8 cellular contexts compared by ENCODE assay signal in the genomic region with DNA sequence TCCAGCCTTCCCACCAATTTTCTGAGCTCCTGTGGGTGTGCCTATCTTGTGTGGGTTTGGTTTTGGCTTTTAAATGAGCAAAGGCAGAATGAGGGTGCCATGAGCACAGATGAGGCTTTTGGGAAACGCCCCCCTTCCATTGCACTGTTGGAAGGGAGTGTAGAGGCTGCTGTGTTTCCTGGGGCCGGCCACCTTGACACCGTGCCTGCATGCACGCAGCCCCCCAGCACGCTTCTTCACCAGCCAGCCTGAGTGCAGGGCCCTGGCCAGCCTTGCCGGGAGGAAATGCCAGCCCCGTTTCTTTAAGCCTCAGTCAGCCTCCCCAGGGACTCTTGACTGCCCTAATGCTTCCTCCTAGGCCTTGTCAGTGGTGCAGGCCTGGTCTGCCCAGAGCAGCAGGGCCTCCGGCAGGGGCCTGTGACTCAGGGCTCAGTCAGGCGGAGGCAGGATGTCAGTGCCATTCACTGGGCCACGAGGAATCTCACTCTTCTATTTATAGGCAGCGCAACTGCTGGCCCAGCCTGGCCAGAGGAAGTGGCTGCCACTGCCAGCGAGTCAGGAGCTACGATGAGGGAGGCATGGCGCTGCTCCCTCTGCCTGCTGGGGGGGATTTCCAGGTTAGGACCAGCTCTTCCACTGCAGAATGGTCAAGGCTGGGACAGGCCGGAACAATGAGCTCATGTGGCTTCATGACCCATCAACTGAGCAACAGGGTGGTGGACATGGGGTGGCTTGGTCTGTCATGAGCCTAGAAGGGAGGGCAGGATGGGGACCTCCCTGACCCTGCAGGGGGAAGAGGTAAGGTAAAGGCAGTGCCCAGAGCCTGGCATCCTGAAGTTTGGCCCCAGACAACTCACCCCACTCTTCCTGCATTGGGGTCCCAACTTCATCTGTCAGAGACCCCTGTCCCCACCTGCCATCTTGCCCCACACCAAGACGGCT.
DNase-seq lines count a peak whose midpoint lies in the region; ATAC-seq and TF ChIP-seq lines count a peak whose summit lies in the region.

No MANE protein-coding gene starts in this region.

- H3K9me3 ChIP-seq in lung (ENCODE audit: control insufficient read depth in 2 of 2, insufficient read depth in 1 of 2, low read length in 1 of 2) (no peaks in the 10 kb centered on the region), tibial nerve (no peaks in the 10 kb centered on the region)

- H3K36me3 ChIP-seq in lung (ENCODE audit: control insufficient read depth in 2 of 2, insufficient read depth in 2 of 2, low read length in 2 of 2) (no peaks in the 10 kb centered on the region), tibial nerve (peaks cover 0 to under 1% (median 0%) of the 10 kb centered on the region in 3 donors)

- H3K4me1 ChIP-seq in lung (ENCODE audit: control insufficient read depth in 2 of 2, insufficient read depth in 2 of 2, low read length in 2 of 2) (peaks cover 0 to 10% of the 10 kb centered on the region in 2 donors), tibial nerve (peaks cover 0 to 13% (median 9%) of the 10 kb centered on the region in 4 donors)

- DNase-seq in activated CD8-positive, alpha-beta T cell treated with anti-CD3 and anti-CD28 coated beads for 36 hours = peak; percentile 42
- DNase-seq in activated CD8-positive, alpha-beta T cell treated with anti-CD3 and anti-CD28 coated beads, Interleukin-2, amount 10 ng/mL, durations not matched to agents 7 days and 5 days = no peak
- DNase-seq in dermis microvascular lymphatic vessel endothelial cell (ENCODE audit: low read depth in 2 of 2) (peak; percentile 85 to 97), lung (ENCODE audit: low spot score) (peak; percentile 34), tibial nerve (ENCODE audit: low spot score in 2 of 2) (peak; percentile 32 to 35)

- intact Hi-C loops in activated CD8-positive, alpha-beta T cell treated with anti-CD3 and anti-CD28 coated beads for 36 hours (cut with micrococcal nuclease) = no loop called here

- H3K9me3 Mint-ChIP-seq in activated CD8-positive, alpha-beta T cell treated with anti-CD3 and anti-CD28 coated beads for 36 hours = no peaks in the 10 kb centered on the region
- H3K9me3 Mint-ChIP-seq in activated CD8-positive, alpha-beta T cell treated with anti-CD3 and anti-CD28 coated beads, Interleukin-2, amount 10 ng/mL, durations not matched to agents 7 days and 5 days (ENCODE audit: insufficient read depth) = no peaks in the 10 kb centered on the region

- ATAC-seq in activated CD8-positive, alpha-beta T cell treated with anti-CD3 and anti-CD28 coated beads for 36 hours = peak; percentile 92
- no peak for ATAC-seq in activated CD8-positive, alpha-beta T cell treated with anti-CD3 and anti-CD28 coated beads, Interleukin-2, amount 10 ng/mL, durations not matched to agents 7 days and 5 days
- ATAC-seq in HG02642 (IDR thresholded peaks at IDR 0.05; ENCODE audit: poor library complexity, unreplicated experiment) (peak; percentile 78), lung (ENCODE audit: insufficient read depth, low FRiP score) (peak; percentile 78), GM19328 (IDR thresholded peaks at IDR 0.05; ENCODE audit: unreplicated experiment) (no peak)

- H3K4me1 Mint-ChIP-seq in activated CD8-positive, alpha-beta T cell treated with anti-CD3 and anti-CD28 coated beads for 36 hours (ENCODE audit: low read depth) = no peaks in the 10 kb centered on the region
- H3K4me1 Mint-ChIP-seq in activated CD8-positive, alpha-beta T cell treated with anti-CD3 and anti-CD28 coated beads, Interleukin-2, amount 10 ng/mL, durations not matched to agents 7 days and 5 days (ENCODE audit: low read depth) = peaks cover 5% of the 10 kb centered on the region

- no peaks in the 10 kb centered on the region for H3K27me3 Mint-ChIP-seq in activated CD8-positive, alpha-beta T cell treated with anti-CD3 and anti-CD28 coated beads for 36 hours
- H3K27me3 Mint-ChIP-seq in activated CD8-positive, alpha-beta T cell treated with anti-CD3 and anti-CD28 coated beads, Interleukin-2, amount 10 ng/mL, durations not matched to agents 7 days and 5 days (ENCODE audit: low read depth) = no peaks in the 10 kb centered on the region

- H3K36me3 Mint-ChIP-seq in activated CD8-positive, alpha-beta T cell treated with anti-CD3 and anti-CD28 coated beads for 36 hours (ENCODE audit: low read depth) = no peaks in the 10 kb centered on the region
- H3K36me3 Mint-ChIP-seq in activated CD8-positive, alpha-beta T cell treated with anti-CD3 and anti-CD28 coated beads, Interleukin-2, amount 10 ng/mL, durations not matched to agents 7 days and 5 days (ENCODE audit: low read depth) = no peaks in the 10 kb centered on the region

- CTCF ChIA-PET in activated CD8-positive, alpha-beta T cell treated with anti-CD3 and anti-CD28 coated beads for 36 hours (lab: Charles Lee) = interaction anchor here (0.6 kb wide), 1 partner anchor 412 kb away, joined by 3 read pairs; no protein-coding TSS in a partner anchor
- CTCF ChIA-PET in activated CD8-positive, alpha-beta T cell treated with anti-CD3 and anti-CD28 coated beads, Interleukin-2, amount 10 ng/mL, durations not matched to agents 7 days and 5 days (lab: Charles Lee) = no interaction called here

- peak in 1 of 2 donors; percentile 62 for TF ChIP-seq EP300 in tibial nerve (IDR thresholded peaks at IDR 0.05)

- TF ChIP-seq CTCF in activated CD8-positive, alpha-beta T cell treated with anti-CD3 and anti-CD28 coated beads for 36 hours (IDR thresholded peaks at IDR 0.05) = no peak
- no peak for TF ChIP-seq CTCF in lung (IDR thresholded peaks at IDR 0.05; ENCODE audit: control extremely low read depth, extremely low read depth)
- TF ChIP-seq CTCF in tibial nerve (IDR thresholded peaks at IDR 0.05) = no peak

- POLR2A ChIA-PET in activated CD8-positive, alpha-beta T cell treated with anti-CD3 and anti-CD28 coated beads for 36 hours (lab: Charles Lee) = no interaction called here
- POLR2A ChIA-PET in activated CD8-positive, alpha-beta T cell treated with anti-CD3 and anti-CD28 coated beads, Interleukin-2, amount 10 ng/mL, durations not matched to agents 7 days and 5 days (lab: Charles Lee) = no interaction called here

- H3K4me3 ChIP-seq in lung (no peak overlapping the region), tibial nerve (no peak overlapping the region)

- no peak overlapping the region for H3K27ac Mint-ChIP-seq in activated CD8-positive, alpha-beta T cell treated with anti-CD3 and anti-CD28 coated beads for 36 hours
- no peak overlapping the region for H3K27ac Mint-ChIP-seq in activated CD8-positive, alpha-beta T cell treated with anti-CD3 and anti-CD28 coated beads, Interleukin-2, amount 10 ng/mL, durations not matched to agents 7 days and 5 days

- WGBS in lung, 2 donors = 46 to 51% methylated on average over 16 of the region's 16 CpGs
- 37 to 67% methylated on average over 8 to 15 of the region's 16 CpGs for WGBS in tibial nerve, 2 donors

- no peak for TF ChIP-seq POLR2A in tibial nerve (IDR thresholded peaks at IDR 0.05)

- H3K4me3 Mint-ChIP-seq in activated CD8-positive, alpha-beta T cell treated with anti-CD3 and anti-CD28 coated beads for 36 hours = no peak overlapping the region
- H3K4me3 Mint-ChIP-seq in activated CD8-positive, alpha-beta T cell treated with anti-CD3 and anti-CD28 coated beads, Interleukin-2, amount 10 ng/mL, durations not matched to agents 7 days and 5 days = no peak overlapping the region

- H3K27ac ChIP-seq in lung (ENCODE audit: low read depth in 1 of 2, low read length in 1 of 2) = peak overlapping the region; percentile 51 to 82
- peak overlapping the region in 2 of 4 donors; percentile 57 to 84 for H3K27ac ChIP-seq in tibial nerve

- H3K27me3 ChIP-seq in lung (ENCODE audit: control insufficient read depth, insufficient read depth) (no peaks in the 10 kb centered on the region), tibial nerve (no peaks in the 10 kb centered on the region)

TF ChIP-seq in PFSK-1, 5 proteins besides CTCF, POLR2A, EP300 and RAD21:
- no peak for TF ChIP-seq TAF1 (IDR thresholded peaks at IDR 0.05; ENCODE audit: borderline replicate concordance, insufficient read depth, low read length)
- peak; percentile 42 for TF ChIP-seq FOXP2 (optimal IDR thresholded peaks at IDR 0.05; ENCODE audit: borderline replicate concordance, extremely low read depth, extremely low read length, insufficient read depth)
- TF ChIP-seq SIN3A (IDR thresholded peaks at IDR 0.05; ENCODE audit: borderline replicate concordance, insufficient read depth, low read length) = peak; percentile 57; the same call in 1 of the 2 replicates
- TF ChIP-seq, protein P1, sequence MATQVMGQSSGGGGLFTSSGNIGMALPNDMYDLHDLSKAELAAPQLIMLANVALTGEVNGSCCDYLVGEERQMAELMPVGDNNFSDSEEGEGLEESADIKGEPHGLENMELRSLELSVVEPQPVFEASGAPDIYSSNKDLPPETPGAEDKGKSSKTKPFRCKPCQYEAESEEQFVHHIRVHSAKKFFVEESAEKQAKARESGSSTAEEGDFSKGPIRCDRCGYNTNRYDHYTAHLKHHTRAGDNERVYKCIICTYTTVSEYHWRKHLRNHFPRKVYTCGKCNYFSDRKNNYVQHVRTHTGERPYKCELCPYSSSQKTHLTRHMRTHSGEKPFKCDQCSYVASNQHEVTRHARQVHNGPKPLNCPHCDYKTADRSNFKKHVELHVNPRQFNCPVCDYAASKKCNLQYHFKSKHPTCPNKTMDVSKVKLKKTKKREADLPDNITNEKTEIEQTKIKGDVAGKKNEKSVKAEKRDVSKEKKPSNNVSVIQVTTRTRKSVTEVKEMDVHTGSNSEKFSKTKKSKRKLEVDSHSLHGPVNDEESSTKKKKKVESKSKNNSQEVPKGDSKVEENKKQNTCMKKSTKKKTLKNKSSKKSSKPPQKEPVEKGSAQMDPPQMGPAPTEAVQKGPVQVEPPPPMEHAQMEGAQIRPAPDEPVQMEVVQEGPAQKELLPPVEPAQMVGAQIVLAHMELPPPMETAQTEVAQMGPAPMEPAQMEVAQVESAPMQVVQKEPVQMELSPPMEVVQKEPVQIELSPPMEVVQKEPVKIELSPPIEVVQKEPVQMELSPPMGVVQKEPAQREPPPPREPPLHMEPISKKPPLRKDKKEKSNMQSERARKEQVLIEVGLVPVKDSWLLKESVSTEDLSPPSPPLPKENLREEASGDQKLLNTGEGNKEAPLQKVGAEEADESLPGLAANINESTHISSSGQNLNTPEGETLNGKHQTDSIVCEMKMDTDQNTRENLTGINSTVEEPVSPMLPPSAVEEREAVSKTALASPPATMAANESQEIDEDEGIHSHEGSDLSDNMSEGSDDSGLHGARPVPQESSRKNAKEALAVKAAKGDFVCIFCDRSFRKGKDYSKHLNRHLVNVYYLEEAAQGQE (IDR thresholded peaks at IDR 0.05; ENCODE audit: insufficient read depth in 1 of 2, low read depth in 2 of 2, low read length in 2 of 2) = peak; percentile 20 to 49; a peak in 2 of 4 replicates
- TF ChIP-seq POLR2AphosphoS5 (IDR thresholded peaks at IDR 0.05; ENCODE audit: low read depth, low read length) = no peak

Comparison
In these comparisons a context has a peak if more than half of its experiments do, and no peak if none do; other contexts are left out.
1. ATAC-seq: peak in activated CD8-positive, alpha-beta T cell treated with anti-CD3 and anti-CD28 coated beads for 36 hours (single experiment), HG02642 (single experiment) and lung (single experiment); none in activated CD8-positive, alpha-beta T cell treated with anti-CD3 and anti-CD28 coated beads, Interleukin-2, amount 10 ng/mL, durations not matched to agents 7 days and 5 days (single experiment) and GM19328 (single experiment).